9 cellular contexts compared by ENCODE assay signal in genomic region chr1:221793439-221794078, GRCh38. TPM values are rescaled to one million over a fixed set of nuclear protein-coding genes. Genes with fewer than 3 reads are reported as not detected.
DNase-seq lines count a peak whose midpoint lies in the region; ATAC-seq and TF ChIP-seq lines count a peak whose summit lies in the region.
"Had no signal": no experiment of that assay in that cellular context is flagged by ENCODE, and none has a peak within 500 bp of the region (broad histone marks: within the 10 kb centered on the region; RNA-seq: fewer than 3 reads in every experiment).

No MANE protein-coding gene starts in this region.

- H3K4me3 Mint-ChIP-seq in activated naive CD8-positive, alpha-beta T cell treated with anti-CD3 and anti-CD28 coated beads, Interleukin-2, amount 50 U/mL, for 24 hours, result peak overlapping the region; percentile 65

- H3K36me3 ChIP-seq in psoas muscle (ENCODE audit: insufficient read depth in 1 of 2, low read depth in 1 of 2), result no peaks in the 10 kb centered on the region
- H3K36me3 ChIP-seq in prostate gland, result no peaks in the 10 kb centered on the region
- H3K36me3 ChIP-seq: left ventricle myocardium inferior had no signal

- H3K9me3 ChIP-seq in psoas muscle (no peaks in the 10 kb centered on the region), prostate gland (no peaks in the 10 kb centered on the region)
- H3K9me3 ChIP-seq: left ventricle myocardium inferior had no signal

- 70 to 81% (median 79%) methylated on average over 3 of the region's 3 CpGs for WGBS in psoas muscle, 3 donors
- 78% methylated on average over 3 of the region's 3 CpGs for WGBS in prostate gland

- H3K4me1 ChIP-seq in psoas muscle (no peaks in the 10 kb centered on the region), prostate gland (replicated peaks) (no peaks in the 10 kb centered on the region)
- H3K4me1 ChIP-seq: left ventricle myocardium inferior had no signal

- no peak for TF ChIP-seq POLR2A in prostate gland (IDR thresholded peaks at IDR 0.05)

- DNase-seq in GM10248 (ENCODE audit: extremely low spot score) (peak; percentile 59), psoas muscle (no peak), Right ventricle myocardium superior (no peak), prostate gland (ENCODE audit: low spot score) (no peak), NCI-H2029 treated with DMSO at 0.1 percent for 48 hours (lab: John Stamatoyannopoulos, UW) (no peak)
- peak; percentile 55 for DNase-seq in activated naive CD8-positive, alpha-beta T cell treated with anti-CD3 and anti-CD28 coated beads, Interleukin-2, amount 50 U/mL, for 24 hours
- DNase-seq: left ventricle myocardium inferior had no signal

- peaks cover 0 to 2% (median 0%) of the 10 kb centered on the region in 3 donors for H3K27me3 ChIP-seq in psoas muscle (ENCODE audit: insufficient read depth in 3 of 3, low read length in 2 of 3)
- no peaks in the 10 kb centered on the region for H3K27me3 ChIP-seq in prostate gland (replicated peaks; ENCODE audit: insufficient read depth)

- TF ChIP-seq CTCF in GM10248 (IDR thresholded peaks at IDR 0.05; ENCODE audit: control extremely low read depth, extremely low read depth, low read depth, missing control alignments) (no peak), psoas muscle (IDR thresholded peaks at IDR 0.05) (no peak), prostate gland (IDR thresholded peaks at IDR 0.05) (no peak)

- H3K27ac Mint-ChIP-seq in activated naive CD8-positive, alpha-beta T cell treated with anti-CD3 and anti-CD28 coated beads, Interleukin-2, amount 50 U/mL, for 24 hours, result peak overlapping the region; percentile 89

- peaks cover 2% of the 10 kb centered on the region for H3K27me3 Mint-ChIP-seq in activated naive CD8-positive, alpha-beta T cell treated with anti-CD3 and anti-CD28 coated beads, Interleukin-2, amount 50 U/mL, for 24 hours

- CTCF ChIA-PET in GM10248 (lab: Yijun Ruan, JAX), result interaction anchor here (1.1 to 2.1 kb wide), 4 partner anchors 9 to 50 kb away, joined by 3 to 7 read pairs (median 4); no protein-coding TSS in a partner anchor

- peak; percentile 80 for ATAC-seq in GM19372 (IDR thresholded peaks at IDR 0.05; ENCODE audit: low read depth, unreplicated experiment)
- ATAC-seq in HG03103 (IDR thresholded peaks at IDR 0.05; ENCODE audit: low read depth, unreplicated experiment), result peak; percentile 84
- ATAC-seq in activated naive CD8-positive, alpha-beta T cell treated with anti-CD3 and anti-CD28 coated beads, Interleukin-2, amount 50 U/mL, for 24 hours, result peak; percentile 70
- ATAC-seq in psoas muscle, result no peak
- ATAC-seq in Right ventricle myocardium superior (ENCODE audit: poor library complexity), result no peak

- H3K27ac ChIP-seq in psoas muscle (no peak overlapping the region), prostate gland (no peak overlapping the region)
- H3K27ac ChIP-seq: left ventricle myocardium inferior had no signal

- H3K4me1 Mint-ChIP-seq in activated naive CD8-positive, alpha-beta T cell treated with anti-CD3 and anti-CD28 coated beads, Interleukin-2, amount 50 U/mL, for 24 hours, result peaks cover 58% of the 10 kb centered on the region

- POLR2A ChIA-PET in GM10248 (lab: Yijun Ruan, JAX), result interaction anchor here (1.3 kb wide), 1 partner anchor 17 kb away, joined by 3 read pairs; no protein-coding TSS in a partner anchor

- H3K4me3 ChIP-seq in psoas muscle (no peak overlapping the region), prostate gland (no peak overlapping the region)
- H3K4me3 ChIP-seq: left ventricle myocardium inferior had no signal

- H3K36me3 Mint-ChIP-seq in activated naive CD8-positive, alpha-beta T cell treated with anti-CD3 and anti-CD28 coated beads, Interleukin-2, amount 50 U/mL, for 24 hours (ENCODE audit: low read depth), result peaks cover 2% of the 10 kb centered on the region

- intact Hi-C loops in psoas muscle (cut with DNase I) (no loop called here), Right ventricle myocardium superior (cut with DNase I) (no loop called here), prostate gland (cut with DNase I) (no loop called here)

- H3K9me3 Mint-ChIP-seq in activated naive CD8-positive, alpha-beta T cell treated with anti-CD3 and anti-CD28 coated beads, Interleukin-2, amount 50 U/mL, for 24 hours, result peaks cover 3% of the 10 kb centered on the region

RNA-seq across cellular contexts. Expression of gene DUSP10, which starts 51.7 kb away (rescaled TPM):
- total RNA-seq in psoas muscle (10 to 100 TPM in 2 of 4 donors, 1 to 10 TPM in 2; 5.2 to 15.5 (median 9.3) TPM), Right ventricle myocardium superior (4.5 TPM), prostate gland (10 to 100 TPM in 1 of 2 donors, 1 to 10 TPM in 1; 5.8 to 13.6 TPM)
- 1 to 10 TPM; 4.7 to 6.1 (median 4.8) TPM for polyA plus RNA-seq in psoas muscle

Comparison
In these comparisons a context has a peak if more than half of its experiments do, and no peak if none do; other contexts are left out.
1. DNase-seq: peak in GM10248 (single experiment) and activated naive CD8-positive, alpha-beta T cell treated with anti-CD3 and anti-CD28 coated beads, Interleukin-2, amount 50 U/mL, for 24 hours (single experiment); none in psoas muscle (0 of 2), Right ventricle myocardium superior (single experiment), prostate gland (single experiment) and NCI-H2029 treated with DMSO at 0.1 percent for 48 hours (single experiment).
2. ATAC-seq: peak in GM19372 (single experiment), HG03103 (single experiment) and activated naive CD8-positive, alpha-beta T cell treated with anti-CD3 and anti-CD28 coated beads, Interleukin-2, amount 50 U/mL, for 24 hours (single experiment); none in psoas muscle (0 of 4) and Right ventricle myocardium superior (single experiment).